8 cellular contexts compared by ENCODE assay signal in genomic region chr7:35185908-35186731, GRCh38.
DNase-seq lines count a peak whose midpoint lies in the region; TF ChIP-seq lines count a peak whose summit lies in the region.

No MANE protein-coding gene starts in this region.

- peak overlapping the region in 3 of 4 donors; percentile 17 to 46 (median 23) for H3K4me3 ChIP-seq in tibial nerve

- H3K27me3 ChIP-seq in tibial nerve, result peaks cover 0 to 26% of the 10 kb centered on the region in 2 donors

- H3K36me3 ChIP-seq in tibial nerve, result no peaks in the 10 kb centered on the region

- TF ChIP-seq EP300 in tibial nerve (IDR thresholded peaks at IDR 0.05), result no peak

- TF ChIP-seq CTCF in tibial nerve (IDR thresholded peaks at IDR 0.05), result no peak

- no peak overlapping the region for H3K27ac ChIP-seq in tibial nerve

- no peak for TF ChIP-seq POLR2A in tibial nerve (IDR thresholded peaks at IDR 0.05)

- peak; percentile 2 for DNase-seq in AG08396 (ENCODE audit: low spot score)
- DNase-seq in HS-5 (ENCODE audit: low read depth), result peak; percentile 58
- DNase-seq in SK-N-DZ (ENCODE audit: low spot score), result peak; percentile 69
- DNase-seq in dedifferentiated amniotic fluid mesenchymal stem cell (ENCODE audit: extremely low spot score), result peak; percentile 31
- peak; percentile 29 to 36 for DNase-seq in lung microvascular endothelial cell (ENCODE audit: low read depth in 2 of 2)
- DNase-seq in tibial nerve (ENCODE audit: low spot score in 2 of 2), result no peak
- no peak for DNase-seq in medulla oblongata (ENCODE audit: extremely low spot score)
- no peak for DNase-seq in activated CD4-positive, CD25-positive, alpha-beta regulatory T cell treated with anti-CD3 and anti-CD28 coated beads, Interleukin-2, amount 50 U/mL, for 72 hours

- peaks cover 0 to 17% (median 4%) of the 10 kb centered on the region in 4 donors for H3K4me1 ChIP-seq in tibial nerve

- 1 to 2% methylated on average over 45 to 57 of the region's 67 CpGs for WGBS in tibial nerve, 2 donors

- no peaks in the 10 kb centered on the region for H3K9me3 ChIP-seq in tibial nerve

Comparison
In these comparisons a context has a peak if more than half of its experiments do, and no peak if none do; other contexts are left out.
1. DNase-seq: peak in AG08396 (single experiment), HS-5 (single experiment), SK-N-DZ (single experiment), dedifferentiated amniotic fluid mesenchymal stem cell (single experiment) and lung microvascular endothelial cell (2 of 2); none in tibial nerve (0 of 2), medulla oblongata (single experiment) and activated CD4-positive, CD25-positive, alpha-beta regulatory T cell treated with anti-CD3 and anti-CD28 coated beads, Interleukin-2, amount 50 U/mL, for 72 hours (single experiment).